9 cellular contexts compared by ENCODE assay signal in the genomic region with DNA sequence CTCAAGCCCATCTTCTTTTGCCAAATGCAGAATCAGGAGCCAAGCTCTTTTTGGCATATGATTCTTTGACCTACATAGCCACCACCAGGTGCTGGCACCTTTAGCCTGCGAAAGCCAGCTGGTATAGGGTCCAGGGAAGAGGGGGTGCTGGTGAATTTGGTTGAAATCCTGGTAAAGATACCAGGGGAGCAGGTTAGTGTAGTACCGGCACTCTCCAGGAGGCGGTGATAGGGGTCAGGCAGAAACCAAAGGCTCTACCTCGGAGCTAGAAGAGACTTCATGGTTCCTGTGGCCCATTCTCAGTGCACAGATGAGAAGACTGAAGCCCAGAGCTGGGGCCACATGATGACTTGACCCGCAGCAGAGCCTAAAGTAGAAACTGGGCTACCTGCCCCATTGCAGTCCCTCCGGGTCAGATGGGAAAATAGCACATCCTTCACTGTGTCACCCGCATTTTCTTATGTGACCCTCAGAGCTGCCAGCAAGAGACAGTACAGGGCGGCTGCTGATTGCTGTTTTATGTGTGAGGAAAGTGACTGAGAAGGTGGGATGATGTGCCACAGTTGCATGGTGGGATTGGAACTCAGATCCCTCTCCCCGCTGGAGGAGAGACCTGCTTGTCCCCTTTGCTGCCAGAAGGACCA. TPM values are rescaled to one million over a fixed set of nuclear protein-coding genes. Genes with fewer than 3 reads are reported as not detected.
DNase-seq lines count a peak whose midpoint lies in the region; FAIRE-seq and TF ChIP-seq lines count a peak whose summit lies in the region.
"Had no signal": no experiment of that assay in that cellular context is flagged by ENCODE, and none has a peak within 500 bp of the region (broad histone marks: within the 10 kb centered on the region; RNA-seq: fewer than 3 reads in every experiment).

No MANE protein-coding gene starts in this region.

- H3K27ac ChIP-seq in kidney (ENCODE audit: low read depth in 2 of 2, low read length in 2 of 2) = no peak overlapping the region

- FAIRE-seq in kidney (lab: Jason Lieb, UNC) = no peak

- no peak overlapping the region for H3K4me3 ChIP-seq in kidney (ENCODE audit: low read length in 2 of 2)

- TF ChIP-seq CTCF in kidney (IDR thresholded peaks at IDR 0.05; ENCODE audit: borderline replicate concordance, extremely low read depth, insufficient read depth) = peak; percentile 48

- H3K36me3 ChIP-seq in kidney (ENCODE audit: control insufficient read depth in 1 of 2, insufficient read depth in 2 of 2, low read length in 2 of 2) = peaks cover 29 to 36% of the 10 kb centered on the region in 2 donors

- intact Hi-C loops in kidney (cut with DNase I) = loop anchor here (5.0 kb wide), 1 partner anchor 178 kb away; no protein-coding TSS in a partner anchor

- peaks cover 0 to 24% of the 10 kb centered on the region in 2 donors for H3K4me1 ChIP-seq in kidney (ENCODE audit: control insufficient read depth in 1 of 2, insufficient read depth in 1 of 2, low read depth in 1 of 2, low read length in 2 of 2)

- no peak overlapping the region for H3K9ac ChIP-seq in kidney (ENCODE audit: low read length in 2 of 2)

- no peaks in the 10 kb centered on the region for H3K9me3 ChIP-seq in kidney (ENCODE audit: control insufficient read depth in 1 of 2, low read length in 2 of 2)

- DNase-seq in DMS53 (lab: John Stamatoyannopoulos, UW) (peak; percentile 72), HUDEP-2 (lab: John Stamatoyannopoulos, UW; ENCODE audit: unreplicated experiment in 76 of 76) (peak in 51 of 76 experiments; percentile 2 to 72 (median 43)), T-helper 22 cell (ENCODE audit: low read depth) (peak; percentile 24), astrocyte of the hippocampus (ENCODE audit: low read depth, low spot score) (peak; percentile 54), kidney (no peak), GM19240 (ENCODE audit: insufficient read length, low spot score) (no peak), putamen (ENCODE audit: low spot score) (no peak)
- DNase-seq in stimulated activated CD8-positive, alpha-beta memory T cell treated with anti-CD3 and anti-CD28 coated beads, Interleukin-12 subunit alpha, Interleukin-12 subunit beta, amount 100 ng/mL, for 1 hour (ENCODE audit: low read depth) = peak; percentile 71

RNA-seq across cellular contexts. Expression of a gene that starts 36.0 kb away (rescaled TPM):
- total RNA-seq in kidney = 3.6 TPM
- 0.41 TPM for polyA plus RNA-seq in kidney (ENCODE audit: insufficient read depth, low read depth, low replicate concordance)
- total RNA-seq: T-helper 2 cell treated with Interferon-gamma antibody and Interleukin-4, amounts not matched to agents 100 ng/mL and 5 ng/mL, for 36 hours had no signal

RNA-seq across cellular contexts. Expression of a gene that starts 37.7 kb away (rescaled TPM):
- total RNA-seq in kidney = 2.5 TPM
- polyA plus RNA-seq in kidney (ENCODE audit: insufficient read depth, low read depth, low replicate concordance) = 0.49 TPM

RNA-seq across cellular contexts. Expression of a gene that starts 49.9 kb away (rescaled TPM):
- total RNA-seq in kidney = 113 TPM
- 84.5 TPM for polyA plus RNA-seq in kidney (ENCODE audit: insufficient read depth, low read depth, low replicate concordance)

Comparison
In these comparisons a context has a peak if more than half of its experiments do, and no peak if none do; other contexts are left out.
1. DNase-seq: peak in DMS53 (single experiment), HUDEP-2 (51 of 76), T-helper 22 cell (single experiment), astrocyte of the hippocampus (single experiment) and stimulated activated CD8-positive, alpha-beta memory T cell treated with anti-CD3 and anti-CD28 coated beads, Interleukin-12 subunit alpha, Interleukin-12 subunit beta, amount 100 ng/mL, for 1 hour (single experiment); none in kidney (single experiment), GM19240 (single experiment) and putamen (single experiment).